1 cellular context compared by ENCODE assay signal in genomic region chr19:46478356-46478986, GRCh38.
TF ChIP-seq lines count a peak whose summit lies in the region.

No MANE protein-coding gene starts in this region.

TF ChIP-seq in K562, 482 proteins besides CTCF, POLR2A, EP300 and RAD21 (continued from another document and continues in another):
- TF ChIP-seq RREB1 (CRISPR knock-in tag; IDR thresholded peaks at IDR 0.05) (peak; percentile 85; the same call in 1 of the 2 replicates), PRPF4 (IDR thresholded peaks at IDR 0.05; ENCODE audit: insufficient read depth, low read depth, low read length, poor library complexity, severe bottlenecking) (no peak), MYNN (IDR thresholded peaks at IDR 0.05) (peak; percentile 65; the same call in 1 of the 2 replicates), MYNN (CRISPR knock-in tag; IDR thresholded peaks at IDR 0.05) (no peak), GABPB1 (CRISPR knock-in tag; IDR thresholded peaks at IDR 0.05) (no peak), COPS2 (conservative IDR thresholded peaks at IDR 0.05) (no peak), NR1H2 (CRISPR knock-in tag; IDR thresholded peaks at IDR 0.05) (no peak), CHAMP1 (IDR thresholded peaks at IDR 0.05) (no peak), PYGO2 (tag; IDR thresholded peaks at IDR 0.05) (no peak), MAFF (IDR thresholded peaks at IDR 0.05; ENCODE audit: low read length) (no peak), CEBPG (CRISPR knock-in tag; IDR thresholded peaks at IDR 0.05) (no peak), CEBPG (tag; conservative IDR thresholded peaks at IDR 0.05 in 1 of 2, IDR thresholded peaks at IDR 0.05 in 1 of 2) (no peak), AFF1 (IDR thresholded peaks at IDR 0.05; ENCODE audit: low read depth in 1 of 2, partially characterized antibody in 2 of 2) (no peak), NCOA6 (IDR thresholded peaks at IDR 0.05) (no peak), RFX1 (IDR thresholded peaks at IDR 0.05) (peak; percentile 97), CSDE1 (IDR thresholded peaks at IDR 0.05) (peak in 1 of 2 experiments; percentile 87; a peak in 2 of 4 replicates), ETS2 (tag; IDR thresholded peaks at IDR 0.05; ENCODE audit: borderline replicate concordance, poor library complexity, severe bottlenecking) (no peak), ZNF407 (IDR thresholded peaks at IDR 0.05; ENCODE audit: low read depth) (no peak), ZFP36 (IDR thresholded peaks at IDR 0.05; ENCODE audit: low read depth, low read length, partially characterized antibody) (no peak), RBM39 (optimal IDR thresholded peaks at IDR 0.05; ENCODE audit: low read depth, low read length) (no peak), MAX (CRISPR knock-in tag; IDR thresholded peaks at IDR 0.05) (no peak), POLR3A (IDR thresholded peaks at IDR 0.05; ENCODE audit: borderline replicate concordance, extremely low read depth, insufficient read depth, insufficient read length) (no peak), ZNF518B (CRISPR knock-in tag; IDR thresholded peaks at IDR 0.05) (no peak), RBBP5 (IDR thresholded peaks at IDR 0.05; ENCODE audit: borderline replicate concordance, insufficient read depth, low read length, poor library complexity, severe bottlenecking) (no peak)
